Comparison of ENCODE assay signal across 1 cellular context in the genomic region with DNA sequence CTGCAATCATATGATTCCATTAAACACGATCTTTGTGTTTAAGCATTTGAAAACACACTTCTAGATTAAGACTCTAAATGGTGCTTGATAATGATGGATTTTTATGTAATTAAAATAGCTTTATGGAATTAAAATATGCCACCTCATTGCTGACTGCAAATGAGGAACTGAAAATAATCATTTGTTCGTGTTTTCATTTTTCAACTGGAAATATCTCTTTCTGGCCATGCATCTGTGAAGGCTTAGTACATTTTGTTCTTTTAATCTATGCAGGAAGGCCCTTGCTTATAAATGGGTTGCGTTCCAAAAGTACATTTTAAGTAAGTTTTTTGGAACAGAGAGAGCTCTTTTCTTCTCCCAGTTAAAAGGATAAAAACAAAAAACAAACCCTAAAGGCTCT.
TF ChIP-seq lines count a peak whose summit lies in the region.

No MANE protein-coding gene starts in this region.

TF ChIP-seq in GM23338, 12 proteins besides CTCF, POLR2A, EP300 and RAD21 (continued from another document):
- TF ChIP-seq, protein P1, sequence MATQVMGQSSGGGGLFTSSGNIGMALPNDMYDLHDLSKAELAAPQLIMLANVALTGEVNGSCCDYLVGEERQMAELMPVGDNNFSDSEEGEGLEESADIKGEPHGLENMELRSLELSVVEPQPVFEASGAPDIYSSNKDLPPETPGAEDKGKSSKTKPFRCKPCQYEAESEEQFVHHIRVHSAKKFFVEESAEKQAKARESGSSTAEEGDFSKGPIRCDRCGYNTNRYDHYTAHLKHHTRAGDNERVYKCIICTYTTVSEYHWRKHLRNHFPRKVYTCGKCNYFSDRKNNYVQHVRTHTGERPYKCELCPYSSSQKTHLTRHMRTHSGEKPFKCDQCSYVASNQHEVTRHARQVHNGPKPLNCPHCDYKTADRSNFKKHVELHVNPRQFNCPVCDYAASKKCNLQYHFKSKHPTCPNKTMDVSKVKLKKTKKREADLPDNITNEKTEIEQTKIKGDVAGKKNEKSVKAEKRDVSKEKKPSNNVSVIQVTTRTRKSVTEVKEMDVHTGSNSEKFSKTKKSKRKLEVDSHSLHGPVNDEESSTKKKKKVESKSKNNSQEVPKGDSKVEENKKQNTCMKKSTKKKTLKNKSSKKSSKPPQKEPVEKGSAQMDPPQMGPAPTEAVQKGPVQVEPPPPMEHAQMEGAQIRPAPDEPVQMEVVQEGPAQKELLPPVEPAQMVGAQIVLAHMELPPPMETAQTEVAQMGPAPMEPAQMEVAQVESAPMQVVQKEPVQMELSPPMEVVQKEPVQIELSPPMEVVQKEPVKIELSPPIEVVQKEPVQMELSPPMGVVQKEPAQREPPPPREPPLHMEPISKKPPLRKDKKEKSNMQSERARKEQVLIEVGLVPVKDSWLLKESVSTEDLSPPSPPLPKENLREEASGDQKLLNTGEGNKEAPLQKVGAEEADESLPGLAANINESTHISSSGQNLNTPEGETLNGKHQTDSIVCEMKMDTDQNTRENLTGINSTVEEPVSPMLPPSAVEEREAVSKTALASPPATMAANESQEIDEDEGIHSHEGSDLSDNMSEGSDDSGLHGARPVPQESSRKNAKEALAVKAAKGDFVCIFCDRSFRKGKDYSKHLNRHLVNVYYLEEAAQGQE (IDR thresholded peaks at IDR 0.05; ENCODE audit: unreplicated experiment), result no peak
- no peak for TF ChIP-seq EZH2 (IDR thresholded peaks at IDR 0.05; ENCODE audit: low read depth, unreplicated experiment)
- TF ChIP-seq, protein P2, sequence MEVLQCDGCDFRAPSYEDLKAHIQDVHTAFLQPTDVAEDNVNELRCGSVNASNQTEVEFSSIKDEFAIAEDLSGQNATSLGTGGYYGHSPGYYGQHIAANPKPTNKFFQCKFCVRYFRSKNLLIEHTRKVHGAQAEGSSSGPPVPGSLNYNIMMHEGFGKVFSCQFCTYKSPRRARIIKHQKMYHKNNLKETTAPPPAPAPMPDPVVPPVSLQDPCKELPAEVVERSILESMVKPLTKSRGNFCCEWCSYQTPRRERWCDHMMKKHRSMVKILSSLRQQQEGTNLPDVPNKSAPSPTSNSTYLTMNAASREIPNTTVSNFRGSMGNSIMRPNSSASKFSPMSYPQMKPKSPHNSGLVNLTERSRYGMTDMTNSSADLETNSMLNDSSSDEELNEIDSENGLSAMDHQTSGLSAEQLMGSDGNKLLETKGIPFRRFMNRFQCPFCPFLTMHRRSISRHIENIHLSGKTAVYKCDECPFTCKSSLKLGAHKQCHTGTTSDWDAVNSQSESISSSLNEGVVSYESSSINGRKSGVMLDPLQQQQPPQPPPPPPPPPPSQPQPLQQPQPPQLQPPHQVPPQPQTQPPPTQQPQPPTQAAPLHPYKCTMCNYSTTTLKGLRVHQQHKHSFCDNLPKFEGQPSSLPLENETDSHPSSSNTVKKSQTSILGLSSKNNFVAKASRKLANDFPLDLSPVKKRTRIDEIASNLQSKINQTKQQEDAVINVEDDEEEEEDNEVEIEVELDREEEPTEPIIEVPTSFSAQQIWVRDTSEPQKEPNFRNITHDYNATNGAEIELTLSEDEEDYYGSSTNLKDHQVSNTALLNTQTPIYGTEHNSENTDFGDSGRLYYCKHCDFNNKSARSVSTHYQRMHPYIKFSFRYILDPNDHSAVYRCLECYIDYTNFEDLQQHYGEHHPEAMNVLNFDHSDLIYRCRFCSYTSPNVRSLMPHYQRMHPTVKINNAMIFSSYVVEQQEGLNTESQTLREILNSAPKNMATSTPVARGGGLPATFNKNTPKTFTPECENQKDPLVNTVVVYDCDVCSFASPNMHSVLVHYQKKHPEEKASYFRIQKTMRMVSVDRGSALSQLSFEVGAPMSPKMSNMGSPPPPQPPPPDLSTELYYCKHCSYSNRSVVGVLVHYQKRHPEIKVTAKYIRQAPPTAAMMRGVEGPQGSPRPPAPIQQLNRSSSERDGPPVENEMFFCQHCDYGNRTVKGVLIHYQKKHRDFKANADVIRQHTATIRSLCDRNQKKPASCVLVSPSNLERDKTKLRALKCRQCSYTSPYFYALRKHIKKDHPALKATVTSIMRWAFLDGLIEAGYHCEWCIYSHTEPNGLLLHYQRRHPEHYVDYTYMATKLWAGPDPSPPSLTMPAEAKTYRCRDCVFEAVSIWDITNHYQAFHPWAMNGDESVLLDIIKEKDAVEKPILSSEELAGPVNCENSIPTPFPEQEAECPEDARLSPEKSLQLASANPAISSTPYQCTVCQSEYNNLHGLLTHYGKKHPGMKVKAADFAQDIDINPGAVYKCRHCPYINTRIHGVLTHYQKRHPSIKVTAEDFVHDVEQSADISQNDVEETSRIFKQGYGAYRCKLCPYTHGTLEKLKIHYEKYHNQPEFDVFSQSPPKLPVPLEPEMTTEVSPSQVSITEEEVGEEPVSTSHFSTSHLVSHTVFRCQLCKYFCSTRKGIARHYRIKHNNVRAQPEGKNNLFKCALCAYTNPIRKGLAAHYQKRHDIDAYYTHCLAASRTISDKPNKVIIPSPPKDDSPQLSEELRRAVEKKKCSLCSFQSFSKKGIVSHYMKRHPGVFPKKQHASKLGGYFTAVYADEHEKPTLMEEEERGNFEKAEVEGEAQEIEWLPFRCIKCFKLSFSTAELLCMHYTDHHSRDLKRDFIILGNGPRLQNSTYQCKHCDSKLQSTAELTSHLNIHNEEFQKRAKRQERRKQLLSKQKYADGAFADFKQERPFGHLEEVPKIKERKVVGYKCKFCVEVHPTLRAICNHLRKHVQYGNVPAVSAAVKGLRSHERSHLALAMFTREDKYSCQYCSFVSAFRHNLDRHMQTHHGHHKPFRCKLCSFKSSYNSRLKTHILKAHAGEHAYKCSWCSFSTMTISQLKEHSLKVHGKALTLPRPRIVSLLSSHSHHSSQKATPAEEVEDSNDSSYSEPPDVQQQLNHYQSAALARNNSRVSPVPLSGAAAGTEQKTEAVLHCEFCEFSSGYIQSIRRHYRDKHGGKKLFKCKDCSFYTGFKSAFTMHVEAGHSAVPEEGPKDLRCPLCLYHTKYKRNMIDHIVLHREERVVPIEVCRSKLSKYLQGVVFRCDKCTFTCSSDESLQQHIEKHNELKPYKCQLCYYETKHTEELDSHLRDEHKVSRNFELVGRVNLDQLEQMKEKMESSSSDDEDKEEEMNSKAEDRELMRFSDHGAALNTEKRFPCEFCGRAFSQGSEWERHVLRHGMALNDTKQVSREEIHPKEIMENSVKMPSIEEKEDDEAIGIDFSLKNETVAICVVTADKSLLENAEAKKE (CRISPR knock-in tag; IDR thresholded peaks at IDR 0.05), result no peak
- TF ChIP-seq EZH2phosphoT487 (IDR thresholded peaks at IDR 0.05; ENCODE audit: unreplicated experiment), result no peak
- no peak for TF ChIP-seq CREB1 (CRISPR knock-in tag; IDR thresholded peaks at IDR 0.05; ENCODE audit: low read depth)
- no peak for TF ChIP-seq ZNF331 (CRISPR knock-in tag; IDR thresholded peaks at IDR 0.05; ENCODE audit: low read depth)
- no peak for TF ChIP-seq JUNB (IDR thresholded peaks at IDR 0.05; ENCODE audit: unreplicated experiment)
